In the genomic region with DNA sequence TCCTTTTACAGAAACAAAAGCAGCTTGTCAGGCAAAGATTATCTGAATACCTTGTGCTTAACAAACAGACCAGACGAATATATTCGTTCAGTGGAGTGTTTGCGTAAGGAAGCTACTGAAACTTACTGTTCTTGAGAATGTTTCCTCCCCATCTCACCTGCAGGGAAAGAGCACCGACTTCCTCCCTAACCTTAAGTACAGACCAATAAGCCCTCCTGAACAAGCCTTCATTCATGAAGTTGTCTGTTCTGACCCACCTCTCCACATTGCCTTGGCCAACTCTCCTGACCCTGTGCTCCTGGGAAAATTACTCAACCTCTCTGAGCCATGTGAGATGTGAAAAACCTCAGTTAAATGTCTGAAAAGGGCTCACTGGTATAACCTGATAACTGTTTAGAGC, we compare ENCODE assay signal across 13 cellular contexts. TPM values are rescaled to one million over a fixed set of nuclear protein-coding genes. Genes with fewer than 3 reads are reported as not detected.
DNase-seq lines count a peak whose midpoint lies in the region; ATAC-seq, FAIRE-seq and TF ChIP-seq lines count a peak whose summit lies in the region.
"Had no signal": no experiment of that assay in that cellular context is flagged by ENCODE, and none has a peak within 500 bp of the region (broad histone marks: within the 10 kb centered on the region; RNA-seq: fewer than 3 reads in every experiment).

No MANE protein-coding gene starts in this region.

- H3K4me3 ChIP-seq in CD8-positive, alpha-beta T cell (ENCODE audit: low read depth, low read length), result no peak overlapping the region
- H3K4me3 ChIP-seq in naive thymus-derived CD4-positive, alpha-beta T cell (ENCODE audit: low read length), result no peak overlapping the region
- H3K4me3 ChIP-seq: ovary had no signal

- H3K36me3 Mint-ChIP-seq in CD8-positive, alpha-beta T cell, result peaks cover 20% of the 10 kb centered on the region
- H3K36me3 Mint-ChIP-seq in activated naive CD8-positive, alpha-beta T cell treated with anti-CD3 and anti-CD28 coated beads, Interleukin-2, amount 50 U/mL, for 24 hours (ENCODE audit: low read depth), result peaks cover 15% of the 10 kb centered on the region
- peaks cover 6 to 23% (median 14%) of the 10 kb centered on the region in 5 donors for H3K36me3 Mint-ChIP-seq in naive thymus-derived CD4-positive, alpha-beta T cell

- peaks cover 6% of the 10 kb centered on the region for H3K4me1 ChIP-seq in CD8-positive, alpha-beta T cell (ENCODE audit: insufficient read depth, low read length)
- H3K4me1 ChIP-seq in naive thymus-derived CD4-positive, alpha-beta T cell (ENCODE audit: control insufficient read depth in 2 of 2, insufficient read depth in 2 of 2, low read length in 2 of 2), result peaks cover 7 to 24% of the 10 kb centered on the region in 2 donors

- no peak for DNase-seq in CD8-positive, alpha-beta T cell
- no peak for DNase-seq in activated naive CD8-positive, alpha-beta T cell treated with anti-CD3 and anti-CD28 coated beads, Interleukin-2, amount 50 U/mL, for 24 hours
- peak in 2 of 9 donors; percentile 5 to 11 for DNase-seq in naive thymus-derived CD4-positive, alpha-beta T cell
- DNase-seq in inferior parietal cortex (ENCODE audit: extremely low spot score) (no peak), HTR-8/SVneo (ENCODE audit: insufficient read length, low spot score) (no peak)
- DNase-seq in central memory CD4-positive, alpha-beta T cell, result no peak
- DNase-seq: activated CD4-positive, CD25-positive, alpha-beta regulatory T cell; amygdala; NCI-H1930; ovary; RPMI8226 had no signal

- peak; percentile 19 for ATAC-seq in CD8-positive, alpha-beta T cell
- ATAC-seq in HG03097 (IDR thresholded peaks at IDR 0.05; ENCODE audit: low FRiP score, unreplicated experiment) (peak; percentile 11), HG03135 (IDR thresholded peaks at IDR 0.05; ENCODE audit: unreplicated experiment) (no peak)
- no peak for ATAC-seq in activated naive CD8-positive, alpha-beta T cell treated with anti-CD3 and anti-CD28 coated beads, Interleukin-2, amount 50 U/mL, for 24 hours
- no peak for ATAC-seq in naive thymus-derived CD4-positive, alpha-beta T cell

- intact Hi-C loops in CD8-positive, alpha-beta T cell (cut with DNase I, micrococcal nuclease), result no loop called here
- intact Hi-C loops in naive thymus-derived CD4-positive, alpha-beta T cell (cut with micrococcal nuclease), result loop anchor here (2.0 kb wide), 3 partner anchors 17 to 35 kb away; partner anchors contain the start of gene STK39 (in 1 of the 2)

- peaks cover 46% of the 10 kb centered on the region for H3K4me1 Mint-ChIP-seq in CD8-positive, alpha-beta T cell (ENCODE audit: low read depth)
- peaks cover 62% of the 10 kb centered on the region for H3K4me1 Mint-ChIP-seq in activated naive CD8-positive, alpha-beta T cell treated with anti-CD3 and anti-CD28 coated beads, Interleukin-2, amount 50 U/mL, for 24 hours
- H3K4me1 Mint-ChIP-seq in naive thymus-derived CD4-positive, alpha-beta T cell, result peaks cover 29 to 66% (median 46%) of the 10 kb centered on the region in 7 donors

- CTCF ChIA-PET in CD8-positive, alpha-beta T cell (lab: Charles Lee), result no interaction called here
- CTCF ChIA-PET in naive thymus-derived CD4-positive, alpha-beta T cell (lab: Charles Lee), result no interaction called here

- no peak for TF ChIP-seq CTCF in CD8-positive, alpha-beta T cell (IDR thresholded peaks at IDR 0.05)

- H3K27ac ChIP-seq in CD8-positive, alpha-beta T cell (ENCODE audit: low read depth, low read length), result no peak overlapping the region
- H3K27ac ChIP-seq in naive thymus-derived CD4-positive, alpha-beta T cell (ENCODE audit: low read depth, low read length), result no peak overlapping the region
- H3K27ac ChIP-seq: ovary had no signal

- no peaks in the 10 kb centered on the region for H3K36me3 ChIP-seq in CD8-positive, alpha-beta T cell (ENCODE audit: insufficient read depth, low read length)
- no peaks in the 10 kb centered on the region for H3K36me3 ChIP-seq in naive thymus-derived CD4-positive, alpha-beta T cell (ENCODE audit: control insufficient read depth in 2 of 3, insufficient read depth in 3 of 3, low read length in 3 of 3)
- H3K36me3 ChIP-seq: ovary had no signal

- H3K27me3 ChIP-seq in CD8-positive, alpha-beta T cell (ENCODE audit: insufficient read depth, low read length), result no peaks in the 10 kb centered on the region
- H3K27me3 ChIP-seq in naive thymus-derived CD4-positive, alpha-beta T cell (ENCODE audit: control insufficient read depth in 2 of 2, insufficient read depth in 2 of 2, low read length in 2 of 2), result no peaks in the 10 kb centered on the region
- H3K27me3 ChIP-seq: ovary had no signal

- POLR2A ChIA-PET in CD8-positive, alpha-beta T cell (lab: Charles Lee), result no interaction called here
- POLR2A ChIA-PET in naive thymus-derived CD4-positive, alpha-beta T cell (lab: Charles Lee), result interaction anchor here (1.2 kb wide), 1 partner anchor 17 kb away, joined by 3 read pairs; no protein-coding TSS in a partner anchor

- no peaks in the 10 kb centered on the region for H3K9me3 Mint-ChIP-seq in CD8-positive, alpha-beta T cell
- no peaks in the 10 kb centered on the region for H3K9me3 Mint-ChIP-seq in activated naive CD8-positive, alpha-beta T cell treated with anti-CD3 and anti-CD28 coated beads, Interleukin-2, amount 50 U/mL, for 24 hours
- peaks cover 0 to 2% (median 0%) of the 10 kb centered on the region in 11 donors for H3K9me3 Mint-ChIP-seq in naive thymus-derived CD4-positive, alpha-beta T cell

- no peak for FAIRE-seq in HTR-8/SVneo (lab: Jason Lieb, UNC)

- peak overlapping the region; percentile 21 for H3K4me3 Mint-ChIP-seq in CD8-positive, alpha-beta T cell
- peak overlapping the region; percentile 52 for H3K4me3 Mint-ChIP-seq in activated naive CD8-positive, alpha-beta T cell treated with anti-CD3 and anti-CD28 coated beads, Interleukin-2, amount 50 U/mL, for 24 hours
- peak overlapping the region in 6 of 10 donors; percentile 3 to 67 (median 46) for H3K4me3 Mint-ChIP-seq in naive thymus-derived CD4-positive, alpha-beta T cell

- no peaks in the 10 kb centered on the region for H3K27me3 Mint-ChIP-seq in CD8-positive, alpha-beta T cell (ENCODE audit: low read depth)
- H3K27me3 Mint-ChIP-seq in activated naive CD8-positive, alpha-beta T cell treated with anti-CD3 and anti-CD28 coated beads, Interleukin-2, amount 50 U/mL, for 24 hours, result no peaks in the 10 kb centered on the region
- H3K27me3 Mint-ChIP-seq in naive thymus-derived CD4-positive, alpha-beta T cell, result no peaks in the 10 kb centered on the region

- no peaks in the 10 kb centered on the region for H3K9me3 ChIP-seq in CD8-positive, alpha-beta T cell (ENCODE audit: low read length)
- H3K9me3 ChIP-seq in naive thymus-derived CD4-positive, alpha-beta T cell (ENCODE audit: control insufficient read depth in 2 of 3, low read length in 3 of 3), result no peaks in the 10 kb centered on the region
- H3K9me3 ChIP-seq: ovary had no signal

- peak overlapping the region; percentile 29 for H3K27ac Mint-ChIP-seq in CD8-positive, alpha-beta T cell
- H3K27ac Mint-ChIP-seq in activated naive CD8-positive, alpha-beta T cell treated with anti-CD3 and anti-CD28 coated beads, Interleukin-2, amount 50 U/mL, for 24 hours, result peak overlapping the region; percentile 85
- H3K27ac Mint-ChIP-seq in naive thymus-derived CD4-positive, alpha-beta T cell, result peak overlapping the region in 6 of 9 donors; percentile 10 to 37 (median 24)

RNA-seq across cellular contexts. Expression of gene STK39, which starts 35.2 kb away (rescaled TPM):
- 1 to 10 TPM; 7.5 to 9.6 TPM for total RNA-seq in CD8-positive, alpha-beta T cell
- 10 to 100 TPM; 11.7 to 33.9 (median 20.1) TPM for total RNA-seq in naive thymus-derived CD4-positive, alpha-beta T cell
- 1 to 10 TPM; 2.7 to 4.5 TPM for polyA plus RNA-seq in naive thymus-derived CD4-positive, alpha-beta T cell

Comparison
In these comparisons a context has a peak if more than half of its experiments do, and no peak if none do; other contexts are left out.
1. ATAC-seq: peak in CD8-positive, alpha-beta T cell (single experiment) and HG03097 (single experiment); none in activated naive CD8-positive, alpha-beta T cell treated with anti-CD3 and anti-CD28 coated beads, Interleukin-2, amount 50 U/mL, for 24 hours (single experiment), naive thymus-derived CD4-positive, alpha-beta T cell (single experiment) and HG03135 (single experiment).
2. H3K27ac Mint-ChIP-seq: peak in every context shown above with its lines; median percentile 85 in activated naive CD8-positive, alpha-beta T cell treated with anti-CD3 and anti-CD28 coated beads, Interleukin-2, amount 50 U/mL, for 24 hours; 29 in CD8-positive, alpha-beta T cell; 24 in naive thymus-derived CD4-positive, alpha-beta T cell.
3. intact Hi-C loops: an anchor here in naive thymus-derived CD4-positive, alpha-beta T cell (2.0 kb wide); none called in CD8-positive, alpha-beta T cell.
4. Peak in every context shown above with its lines, with median percentiles within 50 percentile points of each other: H3K4me3 Mint-ChIP-seq.